24 cellular contexts compared by ENCODE assay signal in genomic region chr15:27638950-27639349, GRCh38.
A peak's percentile ranks its signal among the peaks of the same experiment; 100 is the strongest.
DNase-seq lines count a peak whose midpoint lies in the region; ATAC-seq and TF ChIP-seq lines count a peak whose summit lies in the region.
"Had no signal": no experiment of that assay in that cellular context is flagged by ENCODE, and none has a peak within 500 bp of the region (broad histone marks: within the 10 kb centered on the region; RNA-seq: fewer than 3 reads in every experiment).

No MANE protein-coding gene starts in this region.

- H3K9me3 Mint-ChIP-seq in glutamatergic neuron (ENCODE audit: unreplicated experiment), result peaks cover 8% of the 10 kb centered on the region

- H3K27ac Mint-ChIP-seq in glutamatergic neuron (ENCODE audit: unreplicated experiment), result peak overlapping the region; percentile 77
- H3K27ac Mint-ChIP-seq: B cell; CD14-positive monocyte; CD8-positive, alpha-beta memory T cell had no signal

- peaks cover 32% of the 10 kb centered on the region for H3K36me3 Mint-ChIP-seq in glutamatergic neuron (ENCODE audit: unreplicated experiment)
- H3K36me3 Mint-ChIP-seq: CD14-positive monocyte; CD8-positive, alpha-beta memory T cell had no signal

- DNase-seq in NCI-H82 (lab: John Stamatoyannopoulos, UW) (peak; percentile 38), NCI-H82 treated with DMSO at 0.1 percent for 48 hours (lab: John Stamatoyannopoulos, UW; ENCODE audit: unreplicated experiment) (no peak), glutamatergic neuron (peak; percentile 77), left kidney (ENCODE audit: low read depth, low spot score) (peak; percentile 5), kidney tubule cell (ENCODE audit: low spot score) (no peak), DMS114 treated with DMSO at 0.1 percent for 48 hours (lab: John Stamatoyannopoulos, UW; ENCODE audit: unreplicated experiment) (no peak)
- DNase-seq: Calu3; CD8-positive, alpha-beta memory T cell; DMS153; DND-41; Karpas-422; NCI-H1092 treated with DMSO at 0.1 percent for 48 hours; NCI-H1436; NCI-H187; NCI-H2081 treated with DMSO at 0.1 percent for 48 hours; NCI-H2171; NCI-H345; NCI-H510A treated with DMSO at 0.1 percent for 48 hours; SIG-M5 had no signal

- no peaks in the 10 kb centered on the region for H3K27me3 Mint-ChIP-seq in glutamatergic neuron (ENCODE audit: unreplicated experiment)
- H3K27me3 Mint-ChIP-seq: B cell; CD8-positive, alpha-beta memory T cell had no signal

- TF ChIP-seq CTCF in glutamatergic neuron (IDR thresholded peaks at IDR 0.05; ENCODE audit: partially characterized antibody, unreplicated experiment), result no peak

- ATAC-seq in HG02884 (IDR thresholded peaks at IDR 0.05; ENCODE audit: unreplicated experiment) (no peak), GM18907 (IDR thresholded peaks at IDR 0.05; ENCODE audit: unreplicated experiment) (no peak)
- ATAC-seq: HepG2 had no signal

- peaks cover 10% of the 10 kb centered on the region for H3K4me1 Mint-ChIP-seq in glutamatergic neuron (ENCODE audit: low read depth, unreplicated experiment)
- H3K4me1 Mint-ChIP-seq: B cell; CD14-positive monocyte; CD8-positive, alpha-beta memory T cell had no signal

- H3K4me3 Mint-ChIP-seq in glutamatergic neuron (ENCODE audit: unreplicated experiment), result no peak overlapping the region
- H3K4me3 Mint-ChIP-seq: B cell; CD14-positive monocyte; CD8-positive, alpha-beta memory T cell had no signal

Comparison
In these comparisons a context has a peak if more than half of its experiments do, and no peak if none do; other contexts are left out.
1. DNase-seq: peak in NCI-H82 (single experiment), glutamatergic neuron (single experiment) and left kidney (single experiment); none in NCI-H82 treated with DMSO at 0.1 percent for 48 hours (single experiment), kidney tubule cell (single experiment) and DMS114 treated with DMSO at 0.1 percent for 48 hours (single experiment).